In genomic region chr1:68049941-68050878, GRCh38 we compare ENCODE assay signal across 8 cellular contexts. TPM values are rescaled to one million over a fixed set of nuclear protein-coding genes. Genes with fewer than 3 reads are reported as not detected.
DNase-seq lines count a peak whose midpoint lies in the region; ATAC-seq and TF ChIP-seq lines count a peak whose summit lies in the region.

DIRAS3 (minus strand) TSS chr1:68050627; CDS start chr1:68047297, 3,330 bp downstream.

- no peak for TF ChIP-seq CTCF in HCT116 (IDR thresholded peaks at IDR 0.05 in 2 of 3, conservative IDR thresholded peaks at IDR 0.05 in 1 of 3; ENCODE audit: borderline replicate concordance in 1 of 3, insufficient read depth in 1 of 3, low read depth in 2 of 3, low read length in 2 of 3)
- no peak for TF ChIP-seq CTCF in adrenal gland (IDR thresholded peaks at IDR 0.05)
- TF ChIP-seq CTCF in sigmoid colon (IDR thresholded peaks at IDR 0.05), result no peak
- TF ChIP-seq CTCF in OCI-LY7 (conservative IDR thresholded peaks at IDR 0.05; ENCODE audit: low read length), result no peak

- no peak within 1 kb of the TSS for H3K27ac ChIP-seq in HCT116 (ENCODE audit: low read depth, low read length)
- H3K27ac ChIP-seq in adrenal gland, result peak within 1 kb of the TSS in 3 of 5 donors; percentile 30 to 58 (median 51)
- no peak within 1 kb of the TSS for H3K27ac ChIP-seq in sigmoid colon
- H3K27ac ChIP-seq in OCI-LY7 (ENCODE audit: low read depth, low read length, poor library complexity, severe bottlenecking), result no peak within 1 kb of the TSS

- ATAC-seq in HCT116 (peak; percentile 74), left ventricle myocardium superior (peak; percentile 83)

- H3K27me3 ChIP-seq in HCT116 (ENCODE audit: insufficient read depth, low read length), result no peaks in the 10 kb centered on the region
- H3K27me3 ChIP-seq in adrenal gland, result no peaks in the 10 kb centered on the region
- peaks cover 0 to 8% (median 0%) of the 10 kb centered on the region in 3 donors for H3K27me3 ChIP-seq in sigmoid colon

- no peak for TF ChIP-seq EP300 in sigmoid colon (IDR thresholded peaks at IDR 0.05)

- intact Hi-C loops in HCT116 (cut with micrococcal nuclease), result no loop called here
- intact Hi-C loops in adrenal gland (cut with DNase I), result no loop called here
- intact Hi-C loops in left ventricle myocardium superior (cut with micrococcal nuclease), result no loop called here
- intact Hi-C loops in sigmoid colon (cut with DNase I), result no loop called here
- intact Hi-C loops in OCI-LY7 (cut with micrococcal nuclease; ENCODE audit: unreplicated experiment), result no loop called here

- H3K4me3 ChIP-seq in HCT116 (replicated peaks in 1 of 2; ENCODE audit: low read depth in 1 of 2, low read length in 2 of 2) (peak within 1 kb of the TSS; percentile 50 to 63), adrenal gland (peak within 1 kb of the TSS in 2 of 4 donors; percentile 21 to 30), sigmoid colon (peak within 1 kb of the TSS; percentile 10 to 44 (median 32)), OCI-LY7 (ENCODE audit: low read depth, low read length, poor library complexity, severe bottlenecking) (no peak within 1 kb of the TSS)

- no peak for TF ChIP-seq RAD21 in HCT116 (IDR thresholded peaks at IDR 0.05; ENCODE audit: low read depth)

- H3K4me1 ChIP-seq in HCT116 (ENCODE audit: control insufficient read depth in 1 of 2, insufficient read depth in 2 of 2, low read length in 2 of 2) (peaks cover 0 to 5% of the 10 kb centered on the region in 2 experiments; a peak in 1 of 4 replicates), adrenal gland (replicated peaks in 1 of 2) (peaks cover 0 to 6% of the 10 kb centered on the region in 2 donors), sigmoid colon (no peaks in the 10 kb centered on the region), OCI-LY7 (ENCODE audit: insufficient read depth, low read length, poor library complexity, severe bottlenecking) (no peaks in the 10 kb centered on the region)

- BruUV-seq in HCT116 (replicated peaks; lab: Mats Ljungman, UMichigan) (no TSS peak), OCI-LY7 (replicated peaks; lab: Mats Ljungman, UMichigan) (no TSS peak)

- RAD21 ChIA-PET in HCT116 (lab: Charles Lee; ENCODE audit: low non-redundant PET in 1 of 2, low total read pairs in 2 of 2, uncharacterized antibody in 2 of 2, unreplicated experiment in 2 of 2), result no interaction called here

- peak within 1 kb of the TSS; percentile 20; the same call in 1 of the 2 replicates for H3K9ac ChIP-seq in HCT116 (ENCODE audit: low read length)

- CTCF ChIA-PET in HCT116 (lab: Charles Lee) (no interaction called here), OCI-LY7 (lab: Charles Lee; ENCODE audit: unreplicated experiment) (no interaction called here)

- H4K20me1 ChIP-seq in HCT116 (ENCODE audit: insufficient read depth) (no peaks in the 10 kb centered on the region), OCI-LY7 (ENCODE audit: insufficient read depth, low read length) (no peaks in the 10 kb centered on the region)

- no peaks in the 10 kb centered on the region for H3K36me3 ChIP-seq in HCT116 (ENCODE audit: control insufficient read depth in 1 of 2, insufficient read depth in 2 of 2, low read length in 2 of 2)
- no peaks in the 10 kb centered on the region for H3K36me3 ChIP-seq in adrenal gland (replicated peaks in 1 of 2)
- no peaks in the 10 kb centered on the region for H3K36me3 ChIP-seq in sigmoid colon
- H3K36me3 ChIP-seq in OCI-LY7 (ENCODE audit: insufficient read depth, low read length), result no peaks in the 10 kb centered on the region

- H3K9me2 ChIP-seq in HCT116 (ENCODE audit: insufficient read depth) (no peaks in the 10 kb centered on the region), OCI-LY7 (ENCODE audit: insufficient read depth, low read length) (no peaks in the 10 kb centered on the region)

- DNase-seq in HCT116 (ENCODE audit: low read depth, low spot score) (peak; percentile 10), adrenal gland (peak; percentile 36 to 61 (median 49)), left ventricle myocardium superior (peak; percentile 54), sigmoid colon (no peak), OCI-LY7 (ENCODE audit: low spot score) (no peak), hippocampal formation (lab: John Stamatoyannopoulos, UW) (no peak)
- no peak for DNase-seq in central memory CD4-positive, alpha-beta T cell
- no peak for DNase-seq in stimulated activated CD4-positive, alpha-beta T cell treated with anti-CD3 and anti-CD28 coated beads, Interleukin-2, amount 100 ng/mL, for 48 hours

- POLR2A ChIA-PET in HCT116 (lab: Charles Lee), result no interaction called here
- POLR2A ChIA-PET in OCI-LY7 (lab: Charles Lee), result interaction anchor here (0.7 kb wide), 1 partner anchor 929 kb away, joined by 4 read pairs; no protein-coding TSS in a partner anchor

- no peak for TF ChIP-seq POLR2A in HCT116 (IDR thresholded peaks at IDR 0.05; ENCODE audit: borderline replicate concordance, extremely low read depth, insufficient read depth, insufficient read length)
- TF ChIP-seq POLR2A in adrenal gland (IDR thresholded peaks at IDR 0.05), result no peak
- TF ChIP-seq POLR2A in sigmoid colon (IDR thresholded peaks at IDR 0.05), result no peak

- H3K4me2 ChIP-seq in HCT116 (ENCODE audit: low read length) (peak within 1 kb of the TSS; percentile 77), OCI-LY7 (ENCODE audit: low read length) (no peak within 1 kb of the TSS)

- H2AFZ ChIP-seq in HCT116 (ENCODE audit: low read depth, low read length, poor library complexity, severe bottlenecking) (peak within 1 kb of the TSS; percentile 95), OCI-LY7 (ENCODE audit: low read length) (no peak within 1 kb of the TSS)

- H3K9me3 ChIP-seq in HCT116 (ENCODE audit: control insufficient read depth in 1 of 2, insufficient read depth in 1 of 2, low read depth in 1 of 2, low read length in 2 of 2), result no peaks in the 10 kb centered on the region
- no peaks in the 10 kb centered on the region for H3K9me3 ChIP-seq in adrenal gland (replicated peaks in 1 of 3)
- no peaks in the 10 kb centered on the region for H3K9me3 ChIP-seq in sigmoid colon
- no peaks in the 10 kb centered on the region for H3K9me3 ChIP-seq in OCI-LY7 (ENCODE audit: low read length)

- 48 to 67% (median 52%) methylated on average over 44 to 45 of the region's 45 CpGs for WGBS in adrenal gland, 4 donors
- WGBS in sigmoid colon, 2 donors, result 50 to 56% methylated on average over 45 of the region's 45 CpGs

- H3K79me2 ChIP-seq in HCT116 (ENCODE audit: insufficient read depth, low read length), result no peaks in the 10 kb centered on the region
- H3K79me2 ChIP-seq in OCI-LY7 (ENCODE audit: insufficient read depth, low read depth, low read length), result no peaks in the 10 kb centered on the region

TF ChIP-seq in HCT116, 20 proteins besides CTCF, POLR2A, EP300 and RAD21:
- no peak for TF ChIP-seq CBX3 (IDR thresholded peaks at IDR 0.05; ENCODE audit: low read depth)
- no peak for TF ChIP-seq SIN3A (IDR thresholded peaks at IDR 0.05; ENCODE audit: low read depth)
- TF ChIP-seq CEBPB (IDR thresholded peaks at IDR 0.05; ENCODE audit: low read depth), result peak; percentile 89
- TF ChIP-seq ZNF274 (IDR thresholded peaks at IDR 0.05; ENCODE audit: low read depth, low read length), result no peak
- TF ChIP-seq EGR1 (IDR thresholded peaks at IDR 0.05; ENCODE audit: low read depth), result peak; percentile 67
- TF ChIP-seq MAX (IDR thresholded peaks at IDR 0.05), result no peak
- TF ChIP-seq TCF7L2 (IDR thresholded peaks at IDR 0.05; ENCODE audit: borderline replicate concordance, extremely low read depth, insufficient read depth, insufficient read length), result no peak
- TF ChIP-seq EZH2 (IDR thresholded peaks at IDR 0.05), result no peak
- no peak for TF ChIP-seq FOSL1 (IDR thresholded peaks at IDR 0.05; ENCODE audit: low read depth)
- no peak for TF ChIP-seq EZH2phosphoT487 (IDR thresholded peaks at IDR 0.05; ENCODE audit: borderline replicate concordance)
- TF ChIP-seq SP1 (IDR thresholded peaks at IDR 0.05; ENCODE audit: low read depth), result no peak
- TF ChIP-seq, protein P1, sequence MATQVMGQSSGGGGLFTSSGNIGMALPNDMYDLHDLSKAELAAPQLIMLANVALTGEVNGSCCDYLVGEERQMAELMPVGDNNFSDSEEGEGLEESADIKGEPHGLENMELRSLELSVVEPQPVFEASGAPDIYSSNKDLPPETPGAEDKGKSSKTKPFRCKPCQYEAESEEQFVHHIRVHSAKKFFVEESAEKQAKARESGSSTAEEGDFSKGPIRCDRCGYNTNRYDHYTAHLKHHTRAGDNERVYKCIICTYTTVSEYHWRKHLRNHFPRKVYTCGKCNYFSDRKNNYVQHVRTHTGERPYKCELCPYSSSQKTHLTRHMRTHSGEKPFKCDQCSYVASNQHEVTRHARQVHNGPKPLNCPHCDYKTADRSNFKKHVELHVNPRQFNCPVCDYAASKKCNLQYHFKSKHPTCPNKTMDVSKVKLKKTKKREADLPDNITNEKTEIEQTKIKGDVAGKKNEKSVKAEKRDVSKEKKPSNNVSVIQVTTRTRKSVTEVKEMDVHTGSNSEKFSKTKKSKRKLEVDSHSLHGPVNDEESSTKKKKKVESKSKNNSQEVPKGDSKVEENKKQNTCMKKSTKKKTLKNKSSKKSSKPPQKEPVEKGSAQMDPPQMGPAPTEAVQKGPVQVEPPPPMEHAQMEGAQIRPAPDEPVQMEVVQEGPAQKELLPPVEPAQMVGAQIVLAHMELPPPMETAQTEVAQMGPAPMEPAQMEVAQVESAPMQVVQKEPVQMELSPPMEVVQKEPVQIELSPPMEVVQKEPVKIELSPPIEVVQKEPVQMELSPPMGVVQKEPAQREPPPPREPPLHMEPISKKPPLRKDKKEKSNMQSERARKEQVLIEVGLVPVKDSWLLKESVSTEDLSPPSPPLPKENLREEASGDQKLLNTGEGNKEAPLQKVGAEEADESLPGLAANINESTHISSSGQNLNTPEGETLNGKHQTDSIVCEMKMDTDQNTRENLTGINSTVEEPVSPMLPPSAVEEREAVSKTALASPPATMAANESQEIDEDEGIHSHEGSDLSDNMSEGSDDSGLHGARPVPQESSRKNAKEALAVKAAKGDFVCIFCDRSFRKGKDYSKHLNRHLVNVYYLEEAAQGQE (IDR thresholded peaks at IDR 0.05; ENCODE audit: low read depth), result no peak

RNA-seq across cellular contexts. Expression of gene DIRAS3, which starts in this region (rescaled TPM):
- total RNA-seq in HCT116 (2021; ENCODE audit: unreplicated experiment), result 1.9 TPM
- 2.2 and 3.0 TPM in 2 replicates for polyA plus RNA-seq in HCT116 (2012)
- total RNA-seq in adrenal gland, result 10 to 100 TPM in 6 of 8 donors, 1 to 10 TPM in 2; 7.6 to 34.7 (median 18.9) TPM
- polyA plus RNA-seq in adrenal gland, result 10 to 100 TPM; 11.5 to 26.1 (median 16.9) TPM
- 9.7 TPM for total RNA-seq in left ventricle myocardium superior
- 1 to 10 TPM; 1.4 to 4.6 (median 2.0) TPM for total RNA-seq in sigmoid colon
- polyA plus RNA-seq in sigmoid colon, result under 1 TPM in 2 of 3 donors, not detected in 1; 0.46 to 0.66 TPM
- not detected in 2 replicates for total RNA-seq in OCI-LY7 (2014; rRNA removed; shearing (Covaris generic))
- total RNA-seq in OCI-LY7 (2022), result not detected in 2 replicates

Comparison
In these comparisons a context has a peak if more than half of its experiments do, and no peak if none do; other contexts are left out.
1. RNA of gene DIRAS3 (polyA plus RNA-seq): 11.5 to 26.1 TPM in adrenal gland; 0.46 to 0.66 TPM in sigmoid colon; every median in the first group is over 4 times any median in the second.
2. DNase-seq: peak in HCT116 (single experiment), adrenal gland (7 of 7) and left ventricle myocardium superior (single experiment); none in sigmoid colon (single experiment), central memory CD4-positive, alpha-beta T cell (single experiment), stimulated activated CD4-positive, alpha-beta T cell treated with anti-CD3 and anti-CD28 coated beads, Interleukin-2, amount 100 ng/mL, for 48 hours (0 of 2), OCI-LY7 (single experiment) and hippocampal formation (0 of 2).
3. H3K27ac ChIP-seq: peak in adrenal gland (3 of 5); none in HCT116 (single experiment), sigmoid colon (0 of 4) and OCI-LY7 (single experiment).